8 cellular contexts compared by ENCODE assay signal in the genomic region with DNA sequence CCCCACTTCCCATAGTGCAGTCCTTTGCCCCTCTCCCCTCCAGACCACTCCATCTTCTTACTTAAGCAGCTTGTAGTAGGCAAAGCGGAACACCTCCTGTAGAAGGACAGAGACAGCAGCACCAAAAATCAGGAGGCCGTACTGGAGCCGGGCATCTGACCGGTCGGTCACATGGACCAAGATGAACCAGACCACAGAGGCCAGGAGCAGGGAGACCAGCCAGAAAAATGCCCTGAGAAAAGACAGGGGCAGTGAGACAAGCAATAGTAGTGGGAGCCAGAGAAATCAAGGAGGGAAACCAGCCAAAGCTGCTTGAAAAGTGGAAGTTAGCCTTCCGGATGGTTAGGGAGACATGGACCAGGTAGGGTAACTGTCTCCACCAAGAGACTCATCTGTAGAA. TPM values are rescaled to one million over a fixed set of nuclear protein-coding genes. Genes with fewer than 3 reads are reported as not detected.
DNase-seq lines count a peak whose midpoint lies in the region; ATAC-seq and TF ChIP-seq lines count a peak whose summit lies in the region.

No MANE protein-coding gene starts in this region.

- peaks cover 26% of the 10 kb centered on the region for H3K4me1 ChIP-seq in CD4-positive, CD25-positive, alpha-beta regulatory T cell (ENCODE audit: control insufficient read depth, insufficient read depth, low read length, poor library complexity, severe bottlenecking)
- H3K4me1 ChIP-seq in PC-9 (replicated peaks; ENCODE audit: insufficient read depth) (peaks cover 33% of the 10 kb centered on the region), neutrophil (ENCODE audit: control insufficient read depth in 1 of 2, insufficient read depth in 1 of 2, low read depth in 1 of 2, low read length in 1 of 2) (peaks cover 31 to 37% of the 10 kb centered on the region in 2 experiments)

- no peaks in the 10 kb centered on the region for H3K27me3 ChIP-seq in CD4-positive, CD25-positive, alpha-beta regulatory T cell (ENCODE audit: control insufficient read depth, insufficient read depth, low read length)
- H3K27me3 ChIP-seq in PC-9 (ENCODE audit: insufficient read depth, low read depth) (no peaks in the 10 kb centered on the region), neutrophil (no peaks in the 10 kb centered on the region)

- peaks cover 0 to 2% (median 0%) of the 10 kb centered on the region in 7 donors for H3K9me3 Mint-ChIP-seq in CD4-positive, CD25-positive, alpha-beta regulatory T cell

- peak overlapping the region; percentile 91 for H3K4me3 ChIP-seq in CD4-positive, CD25-positive, alpha-beta regulatory T cell (ENCODE audit: low read depth, low read length)
- peak overlapping the region; percentile 87 for H3K4me3 ChIP-seq in PC-9
- peak overlapping the region; percentile 93 for H3K4me3 ChIP-seq in epithelial cell of esophagus (ENCODE audit: low read length)
- peak overlapping the region; percentile 85 to 95 for H3K4me3 ChIP-seq in neutrophil (ENCODE audit: low read depth in 1 of 2, low read length in 1 of 2)

- H3K9me3 ChIP-seq in CD4-positive, CD25-positive, alpha-beta regulatory T cell (ENCODE audit: control insufficient read depth in 2 of 2, low read length in 2 of 2): no peaks in the 10 kb centered on the region
- no peaks in the 10 kb centered on the region for H3K9me3 ChIP-seq in PC-9 (ENCODE audit: insufficient read depth, low read depth)
- H3K9me3 ChIP-seq in neutrophil: no peaks in the 10 kb centered on the region

- BruUV-seq in PC-9 (replicated peaks; lab: Mats Ljungman, UMichigan): no TSS peak

- peak overlapping the region; percentile 96 to 99 (median 98) for H3K27ac Mint-ChIP-seq in CD4-positive, CD25-positive, alpha-beta regulatory T cell

- H3K4me1 Mint-ChIP-seq in CD4-positive, CD25-positive, alpha-beta regulatory T cell: peaks cover 6 to 34% (median 24%) of the 10 kb centered on the region in 4 donors

- H3K27ac ChIP-seq in CD4-positive, CD25-positive, alpha-beta regulatory T cell (ENCODE audit: insufficient read depth, low read length, poor library complexity, severe bottlenecking): peak overlapping the region; percentile 93
- 0 out of 2 replicates have a peak overlapping the region, but pooled peaks have one; percentile 79 for H3K27ac ChIP-seq in PC-9
- peak overlapping the region; percentile 92 for H3K27ac ChIP-seq in neutrophil

- ATAC-seq in CD4-positive, CD25-positive, alpha-beta regulatory T cell (ENCODE audit: low read depth in 2 of 2): no peak
- ATAC-seq in GM18498 (IDR thresholded peaks at IDR 0.05; ENCODE audit: unreplicated experiment) (no peak), HG02981 (IDR thresholded peaks at IDR 0.05; ENCODE audit: unreplicated experiment) (no peak), HG03378 (IDR thresholded peaks at IDR 0.05; ENCODE audit: unreplicated experiment) (no peak)

- intact Hi-C loops in PC-9 (cut with micrococcal nuclease; ENCODE audit: unreplicated experiment): loop anchor here (10.0 kb wide), 1 partner anchor 297 kb away; no protein-coding TSS in a partner anchor

- H4K20me1 ChIP-seq in PC-9 (ENCODE audit: insufficient read depth): 0 out of 2 replicates have a peak, but pooled peaks cover 4% of the 10 kb centered on the region

- H3F3A ChIP-seq in PC-9 (ENCODE audit: insufficient read depth, low read depth): peaks cover 35% of the 10 kb centered on the region

- TF ChIP-seq CTCF in PC-9 (conservative IDR thresholded peaks at IDR 0.05): no peak
- TF ChIP-seq CTCF in epithelial cell of esophagus (IDR thresholded peaks at IDR 0.05; ENCODE audit: insufficient read depth, low read depth, low read length, missing control alignments): no peak
- TF ChIP-seq CTCF in neutrophil (IDR thresholded peaks at IDR 0.05): no peak

- POLR2A ChIA-PET in PC-9 (lab: Charles Lee; ENCODE audit: unreplicated experiment): interaction anchor here (0.7 kb wide), 1 partner anchor 34 kb away, joined by 5 read pairs; no protein-coding TSS in a partner anchor

- CTCF ChIA-PET in PC-9 (lab: Charles Lee): no interaction called here

- H3K79me2 ChIP-seq in PC-9 (ENCODE audit: low read depth): peaks cover 23% of the 10 kb centered on the region

- no peak for DNase-seq in CD4-positive, CD25-positive, alpha-beta regulatory T cell
- no peak for DNase-seq in PC-9
- DNase-seq in epithelial cell of esophagus (ENCODE audit: low read depth): no peak
- no peak for DNase-seq in H4 (ENCODE audit: low spot score)

- H3K9me2 ChIP-seq in PC-9 (ENCODE audit: insufficient read depth): no peaks in the 10 kb centered on the region

- peak overlapping the region; percentile 86; the same call in 1 of the 2 replicates for H2AFZ ChIP-seq in PC-9

- H3K36me3 ChIP-seq in CD4-positive, CD25-positive, alpha-beta regulatory T cell (ENCODE audit: control insufficient read depth, insufficient read depth, low read length): peaks cover 31% of the 10 kb centered on the region
- peaks cover 17% of the 10 kb centered on the region for H3K36me3 ChIP-seq in PC-9 (ENCODE audit: low read depth)
- peaks cover 37% of the 10 kb centered on the region for H3K36me3 ChIP-seq in neutrophil

- H3K4me3 Mint-ChIP-seq in CD4-positive, CD25-positive, alpha-beta regulatory T cell: peak overlapping the region; percentile 93 to 99 (median 96)

- H3K4me2 ChIP-seq in PC-9: peak overlapping the region; percentile 100

- peaks cover 4% of the 10 kb centered on the region for H3K27me3 Mint-ChIP-seq in CD4-positive, CD25-positive, alpha-beta regulatory T cell

- peaks cover 19% of the 10 kb centered on the region for H3K36me3 Mint-ChIP-seq in CD4-positive, CD25-positive, alpha-beta regulatory T cell

RNA-seq across cellular contexts. Expression of gene APH1A, which starts 0.9 kb away (rescaled TPM):
- total RNA-seq in CD4-positive, CD25-positive, alpha-beta regulatory T cell: 119 TPM
- polyA plus RNA-seq in CD4-positive, CD25-positive, alpha-beta regulatory T cell: 10 to 100 TPM; 74.0 to 85.0 (median 76.9) TPM
- total RNA-seq in PC-9 (2021): 152 and 173 TPM in 2 replicates
- 129 and 140 TPM in 2 replicates for total RNA-seq in H4 (2014; rRNA removed; shearing (Covaris generic))

RNA-seq across cellular contexts. Expression of gene C1orf54, which starts 4.7 kb away (rescaled TPM):
- total RNA-seq in CD4-positive, CD25-positive, alpha-beta regulatory T cell: 4.6 TPM
- 1 to 10 TPM; 2.0 to 6.4 (median 3.5) TPM for polyA plus RNA-seq in CD4-positive, CD25-positive, alpha-beta regulatory T cell
- 1.4 and 1.8 TPM in 2 replicates for total RNA-seq in PC-9 (2021)
- total RNA-seq in H4 (2014; rRNA removed; shearing (Covaris generic)): 4.4 and 6.7 TPM in 2 replicates

RNA-seq across cellular contexts. Expression of gene CA14, which starts 10.3 kb away (rescaled TPM):
- total RNA-seq in CD4-positive, CD25-positive, alpha-beta regulatory T cell: not detected
- under 1 TPM; 0.68 to 0.97 (median 0.71) TPM for polyA plus RNA-seq in CD4-positive, CD25-positive, alpha-beta regulatory T cell
- 0.95 and 1.7 TPM in 2 replicates for total RNA-seq in PC-9 (2021)
- total RNA-seq in H4 (2014; rRNA removed; shearing (Covaris generic)): not detected in 2 replicates

RNA-seq across cellular contexts. Expression of gene CIART, which starts 14.5 kb away (rescaled TPM):
- total RNA-seq in CD4-positive, CD25-positive, alpha-beta regulatory T cell: 2.2 TPM
- polyA plus RNA-seq in CD4-positive, CD25-positive, alpha-beta regulatory T cell: 1 to 10 TPM in 2 of 4 donors, under 1 TPM in 2; 0.56 to 1.3 (median 0.91) TPM
- 11.0 and 16.6 TPM in 2 replicates for total RNA-seq in PC-9 (2021)
- total RNA-seq in H4 (2014; rRNA removed; shearing (Covaris generic)): 8.6 and 15.6 TPM in 2 replicates

RNA-seq across cellular contexts. Expression of gene MRPS21, which starts 25.8 kb away (rescaled TPM):
- total RNA-seq in CD4-positive, CD25-positive, alpha-beta regulatory T cell: 45.3 TPM
- polyA plus RNA-seq in CD4-positive, CD25-positive, alpha-beta regulatory T cell: 10 to 100 TPM; 76.9 to 89.4 (median 86.1) TPM
- total RNA-seq in PC-9 (2021): 56.2 and 62.6 TPM in 2 replicates
- 28.2 and 36.6 TPM in 2 replicates for total RNA-seq in H4 (2014; rRNA removed; shearing (Covaris generic))
